8 cellular contexts compared by ENCODE assay signal in the genomic region with DNA sequence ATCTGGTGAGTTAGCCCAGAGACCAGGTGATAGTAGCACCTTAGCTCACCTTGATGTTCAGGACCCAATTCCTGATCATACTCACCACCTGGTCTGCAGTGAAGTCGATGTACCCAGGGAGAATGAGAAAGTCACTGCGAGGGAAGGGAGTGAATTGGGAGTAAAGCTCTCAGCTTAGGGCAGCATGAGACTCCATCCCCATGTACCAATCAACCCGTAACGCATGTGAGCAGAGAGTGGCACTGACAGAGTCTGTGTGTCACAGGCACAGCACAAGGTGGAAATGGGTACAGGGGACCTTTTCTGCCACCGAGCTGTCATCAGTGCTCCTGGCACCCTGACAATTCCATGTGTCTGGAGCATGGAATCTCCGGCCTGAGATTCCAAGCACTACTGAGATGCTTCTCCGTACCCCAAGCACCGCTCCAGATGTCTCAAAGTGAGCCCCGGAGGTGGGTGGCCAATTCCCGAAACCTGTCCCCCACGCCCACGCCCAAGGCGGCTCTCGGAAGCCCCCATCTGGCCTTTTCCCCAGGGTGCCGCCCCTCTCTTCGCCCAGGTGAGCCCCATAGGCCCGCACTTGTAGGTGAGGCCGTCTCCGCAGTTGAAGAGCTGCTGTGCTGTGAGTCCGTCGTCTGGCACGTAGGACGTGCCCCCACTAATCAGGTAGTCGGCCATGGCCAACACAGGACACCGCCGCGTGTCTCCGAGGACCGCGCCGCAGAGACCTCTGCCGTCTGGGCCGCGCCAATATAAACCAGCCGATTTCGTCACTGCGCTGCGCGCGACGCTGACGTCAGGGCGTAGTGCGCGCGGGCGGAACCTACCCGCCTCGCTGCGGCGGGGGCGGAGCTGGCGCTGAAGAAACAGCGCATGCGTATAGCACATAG. TPM values are rescaled to one million over a fixed set of nuclear protein-coding genes. Genes with fewer than 3 reads are reported as not detected.
A peak's percentile ranks its signal among the peaks of the same experiment; 100 is the strongest.
DNase-seq lines count a peak whose midpoint lies in the region; ATAC-seq and TF ChIP-seq lines count a peak whose summit lies in the region.

IMPDH2 (minus strand) TSS at position 726 of the 890 bp plus-strand sequence; CDS start at position 678, 48 bp downstream.

- WGBS in GM23248 (ENCODE audit: low coverage in 1 of 2, low lambda C conversion rate in 2 of 2, missing lambda C conversion rate in 2 of 2), 2 experiments: 1% methylated on average over 55 of the region's 55 CpGs

- H3K9me2 ChIP-seq in DOHH2 (replicated peaks; ENCODE audit: control insufficient read depth, low read length): no peaks in the 10 kb centered on the region
- no peaks in the 10 kb centered on the region for H3K9me2 ChIP-seq in GM23248 (ENCODE audit: insufficient read depth)

- H3F3A ChIP-seq in DOHH2 (ENCODE audit: control insufficient read depth, insufficient read depth): peaks cover 42% of the 10 kb centered on the region
- peaks cover 76% of the 10 kb centered on the region for H3F3A ChIP-seq in GM23248 (ENCODE audit: insufficient read depth)

- in situ Hi-C loops in GM23248 (cut with MboI): no loop called here

- H3K4me3 ChIP-seq in DOHH2 (ENCODE audit: low read length) (peak within 1 kb of the TSS; percentile 91), GM23248 (peak within 1 kb of the TSS; percentile 95)

- H3K4me1 ChIP-seq in DOHH2 (ENCODE audit: control insufficient read depth, low read length) (peaks cover 51% of the 10 kb centered on the region), GM23248 (ENCODE audit: insufficient read depth) (peaks cover 22% of the 10 kb centered on the region)

- ATAC-seq in activated T-helper 17 cell treated with anti-CD3 and anti-CD28 coated beads, Interleukin-2, amount 50 U/mL, for 72 hours (replicated peaks): peak; percentile 98
- ATAC-seq in natural killer cell treated with Interleukin-12 subunit alpha and Interleukin-12 subunit beta and Interleukin-15 and Interleukin-18, amount 100 ng/mL, for 72 hours: peak; percentile 98

- H3K36me3 ChIP-seq in DOHH2 (ENCODE audit: control insufficient read depth, low read length): peaks cover 94% of the 10 kb centered on the region
- peaks cover 31% of the 10 kb centered on the region for H3K36me3 ChIP-seq in GM23248 (ENCODE audit: low read depth)

- TF ChIP-seq CTCF in DOHH2 (IDR thresholded peaks at IDR 0.05; ENCODE audit: low read depth, low read length, poor library complexity, severe bottlenecking) (peak; percentile 38), RWPE1 (conservative IDR thresholded peaks at IDR 0.05; ENCODE audit: low read depth) (no peak)

- H3K27me3 Mint-ChIP-seq in activated T-helper 17 cell treated with anti-CD3 and anti-CD28 coated beads, Interleukin-2, amount 50 U/mL, for 72 hours: no peaks in the 10 kb centered on the region
- no peaks in the 10 kb centered on the region for H3K27me3 Mint-ChIP-seq in natural killer cell treated with Interleukin-12 subunit alpha and Interleukin-12 subunit beta and Interleukin-15 and Interleukin-18, amount 100 ng/mL, for 72 hours

- H3K4me3 Mint-ChIP-seq in activated T-helper 17 cell treated with anti-CD3 and anti-CD28 coated beads, Interleukin-2, amount 50 U/mL, for 72 hours: peak within 1 kb of the TSS; percentile 94
- peak within 1 kb of the TSS; percentile 94 for H3K4me3 Mint-ChIP-seq in natural killer cell treated with Interleukin-12 subunit alpha and Interleukin-12 subunit beta and Interleukin-15 and Interleukin-18, amount 100 ng/mL, for 72 hours

- POLR2A ChIA-PET in RWPE1 (lab: Yijun Ruan, JAX; ENCODE audit: low non-redundant PET): interaction anchor here (0.6 to 1.2 kb wide), 2 partner anchors 22 to 63 kb away, joined by 3 to 5 read pairs; partner anchors contain the start of gene WDR6

- peaks cover 27% of the 10 kb centered on the region for H3K4me1 Mint-ChIP-seq in activated T-helper 17 cell treated with anti-CD3 and anti-CD28 coated beads, Interleukin-2, amount 50 U/mL, for 72 hours
- H3K4me1 Mint-ChIP-seq in natural killer cell treated with Interleukin-12 subunit alpha and Interleukin-12 subunit beta and Interleukin-15 and Interleukin-18, amount 100 ng/mL, for 72 hours (ENCODE audit: low read depth in 2 of 2): peaks cover 35 to 38% of the 10 kb centered on the region in 2 donors

- peaks cover 4% of the 10 kb centered on the region; the same call in 1 of the 2 replicates for H4K20me1 ChIP-seq in DOHH2 (ENCODE audit: control insufficient read depth, insufficient read depth, low read depth, low read length)
- H4K20me1 ChIP-seq in GM23248 (ENCODE audit: insufficient read depth): no peaks in the 10 kb centered on the region

- H3K9ac ChIP-seq in GM23248: peak within 1 kb of the TSS; percentile 95

- H3K4me2 ChIP-seq in DOHH2 (ENCODE audit: low read length): peak within 1 kb of the TSS; percentile 94
- H3K4me2 ChIP-seq in GM23248 (ENCODE audit: unreplicated experiment): peak within 1 kb of the TSS; percentile 98

- peaks cover 100% of the 10 kb centered on the region for H3K36me3 Mint-ChIP-seq in activated T-helper 17 cell treated with anti-CD3 and anti-CD28 coated beads, Interleukin-2, amount 50 U/mL, for 72 hours (ENCODE audit: low read depth)
- peaks cover 34% of the 10 kb centered on the region for H3K36me3 Mint-ChIP-seq in natural killer cell treated with Interleukin-12 subunit alpha and Interleukin-12 subunit beta and Interleukin-15 and Interleukin-18, amount 100 ng/mL, for 72 hours

- CTCF ChIA-PET in RWPE1 (lab: Yijun Ruan, JAX): interaction anchor here (0.6 kb wide), 1 partner anchor 167 kb away, joined by 4 read pairs; no protein-coding TSS in a partner anchor

- no peaks in the 10 kb centered on the region for H3K27me3 ChIP-seq in DOHH2 (ENCODE audit: control insufficient read depth, low read length)
- no peaks in the 10 kb centered on the region for H3K27me3 ChIP-seq in GM23248 (replicated peaks; ENCODE audit: insufficient read depth)

- H2AFZ ChIP-seq in GM23248: peak within 1 kb of the TSS; percentile 63

- H3K27ac ChIP-seq in DOHH2 (ENCODE audit: low read depth, low read length) (peak within 1 kb of the TSS; percentile 59), GM23248 (peak within 1 kb of the TSS; percentile 73), RWPE1 (peak within 1 kb of the TSS; percentile 77)

- H3K9me3 ChIP-seq in DOHH2 (ENCODE audit: control insufficient read depth, insufficient read depth, low read length) (no peaks in the 10 kb centered on the region), GM23248 (ENCODE audit: low read depth) (no peaks in the 10 kb centered on the region)

- peaks cover 54% of the 10 kb centered on the region for H3K79me2 ChIP-seq in DOHH2 (ENCODE audit: control insufficient read depth, low read length)
- peaks cover 53% of the 10 kb centered on the region for H3K79me2 ChIP-seq in GM23248 (ENCODE audit: insufficient read depth)

- DNase-seq in GM23248 (peak; percentile 98), LHCN-M2 (ENCODE audit: low read depth) (peak; percentile 86), RWPE1 (ENCODE audit: low spot score) (peak; percentile 71), fibroblast of peridontal ligament (ENCODE audit: extremely low read depth) (peak; percentile 90)
- DNase-seq in natural killer cell treated with Interleukin-12 subunit alpha and Interleukin-12 subunit beta and Interleukin-15 and Interleukin-18, amount 100 ng/mL, for 72 hours (ENCODE audit: low spot score): peak; percentile 96
- peak; percentile 90 for DNase-seq in stimulated activated naive CD4-positive, alpha-beta T cell treated with Interleukin-2 at 50 U/mL for 16 hours (lab: John Stamatoyannopoulos, UW)

- H3K9me3 Mint-ChIP-seq in activated T-helper 17 cell treated with anti-CD3 and anti-CD28 coated beads, Interleukin-2, amount 50 U/mL, for 72 hours: no peaks in the 10 kb centered on the region
- H3K9me3 Mint-ChIP-seq in natural killer cell treated with Interleukin-12 subunit alpha and Interleukin-12 subunit beta and Interleukin-15 and Interleukin-18, amount 100 ng/mL, for 72 hours: no peaks in the 10 kb centered on the region

- peak within 1 kb of the TSS; percentile 96 for H3K27ac Mint-ChIP-seq in activated T-helper 17 cell treated with anti-CD3 and anti-CD28 coated beads, Interleukin-2, amount 50 U/mL, for 72 hours
- peak within 1 kb of the TSS; percentile 88 to 99 for H3K27ac Mint-ChIP-seq in natural killer cell treated with Interleukin-12 subunit alpha and Interleukin-12 subunit beta and Interleukin-15 and Interleukin-18, amount 100 ng/mL, for 72 hours

RNA-seq across cellular contexts. Expression of gene IMPDH2, which starts in this region (rescaled TPM):
- 192 and 210 TPM in 2 replicates for total RNA-seq in GM23248 (2014; rRNA removed; shearing (Covaris generic))
- 121 and 128 TPM in 2 replicates for polyA plus RNA-seq in GM23248 (2016; fragmentation: Nextera tagmentation; extraction: Ambion mirVana)
- 325 and 336 TPM in 2 replicates for total RNA-seq in LHCN-M2 (2014; rRNA removed)
- polyA plus RNA-seq in LHCN-M2 (2012): 230 TPM
- 100 to 1,000 TPM; 460 to 479 TPM for total RNA-seq in activated T-helper 17 cell treated with anti-CD3 and anti-CD28 coated beads, Interleukin-2, amount 50 U/mL, for 72 hours
- 100 to 1,000 TPM; 198 to 454 TPM for total RNA-seq in natural killer cell treated with Interleukin-12 subunit alpha and Interleukin-12 subunit beta and Interleukin-15 and Interleukin-18, amount 100 ng/mL, for 72 hours

Comparison
In these comparisons a context has a peak if more than half of its experiments do, and no peak if none do; other contexts are left out.
1. Peak in every context shown above with its lines: DNase-seq, ATAC-seq, H3K4me3 ChIP-seq and H3K27ac ChIP-seq.